ENCODE assay signal across 1 cellular context in genomic region chr7:140924019-140924820, GRCh38.
A peak's percentile ranks its signal among the peaks of the same experiment; 100 is the strongest.
TF ChIP-seq lines count a peak whose summit lies in the region.

No MANE protein-coding gene starts in this region.

TF ChIP-seq in WTC11, 78 proteins besides CTCF, POLR2A, EP300 and RAD21 (continued from another document):
- TF ChIP-seq PRDM15 (CRISPR knock-in tag; IDR thresholded peaks at IDR 0.05) (no peak), SOX15 (CRISPR knock-in tag; IDR thresholded peaks at IDR 0.05) (no peak), ETV6 (CRISPR knock-in tag; IDR thresholded peaks at IDR 0.05) (no peak), MLX (CRISPR knock-in tag; IDR thresholded peaks at IDR 0.05) (no peak), KAT7 (CRISPR knock-in tag; IDR thresholded peaks at IDR 0.05; ENCODE audit: borderline replicate concordance) (no peak; the same call in 1 of the 2 replicates), ZNF512 (CRISPR knock-in tag; IDR thresholded peaks at IDR 0.05; ENCODE audit: borderline replicate concordance) (no peak), ERG (CRISPR knock-in tag; IDR thresholded peaks at IDR 0.05) (no peak), USF2 (CRISPR knock-in tag; IDR thresholded peaks at IDR 0.05) (no peak), JUN (CRISPR knock-in tag; IDR thresholded peaks at IDR 0.05) (0 out of 2 replicates have a peak, but pooled peaks have one; percentile 13), SP1 (CRISPR knock-in tag; conservative IDR thresholded peaks at IDR 0.05) (0 out of 2 replicates have a peak, but pooled peaks have one; percentile 35), GRHL2 (CRISPR knock-in tag; IDR thresholded peaks at IDR 0.05; ENCODE audit: insufficient replicate concordance, severe bottlenecking) (no peak), EMX1 (CRISPR knock-in tag; IDR thresholded peaks at IDR 0.05) (no peak), HMGXB4 (CRISPR knock-in tag; IDR thresholded peaks at IDR 0.05) (peak; percentile 74; the same call in 1 of the 2 replicates), ZNF232 (CRISPR knock-in tag; IDR thresholded peaks at IDR 0.05) (no peak), ATF2 (CRISPR knock-in tag; IDR thresholded peaks at IDR 0.05; ENCODE audit: borderline replicate concordance, low read depth) (no peak), ELF4 (CRISPR knock-in tag; IDR thresholded peaks at IDR 0.05; ENCODE audit: low read depth) (no peak), SMAD3 (CRISPR knock-in tag; IDR thresholded peaks at IDR 0.05; ENCODE audit: borderline replicate concordance) (no peak), MYBL2 (CRISPR knock-in tag; IDR thresholded peaks at IDR 0.05) (no peak), NR1H2 (CRISPR knock-in tag; IDR thresholded peaks at IDR 0.05) (no peak), HMGA2 (CRISPR knock-in tag; IDR thresholded peaks at IDR 0.05) (no peak), CREM (CRISPR knock-in tag; IDR thresholded peaks at IDR 0.05) (0 out of 2 replicates have a peak, but pooled peaks have one; percentile 70), E2F1 (CRISPR knock-in tag; IDR thresholded peaks at IDR 0.05) (no peak), ARID4B (CRISPR knock-in tag; IDR thresholded peaks at IDR 0.05; ENCODE audit: borderline replicate concordance) (no peak), NFE2L1 (CRISPR knock-in tag; IDR thresholded peaks at IDR 0.05) (no peak), E2F5 (CRISPR knock-in tag; IDR thresholded peaks at IDR 0.05) (no peak), OVOL2 (CRISPR knock-in tag; IDR thresholded peaks at IDR 0.05; ENCODE audit: borderline replicate concordance) (no peak), ESRRA (CRISPR knock-in tag; IDR thresholded peaks at IDR 0.05; ENCODE audit: borderline replicate concordance) (0 out of 2 replicates have a peak, but pooled peaks have one; percentile 27), TEAD4 (CRISPR knock-in tag; IDR thresholded peaks at IDR 0.05) (no peak), FOXP1 (CRISPR knock-in tag; IDR thresholded peaks at IDR 0.05; ENCODE audit: borderline replicate concordance) (no peak)
